Comparison of ENCODE assay signal across 1 cellular context in the genomic region with DNA sequence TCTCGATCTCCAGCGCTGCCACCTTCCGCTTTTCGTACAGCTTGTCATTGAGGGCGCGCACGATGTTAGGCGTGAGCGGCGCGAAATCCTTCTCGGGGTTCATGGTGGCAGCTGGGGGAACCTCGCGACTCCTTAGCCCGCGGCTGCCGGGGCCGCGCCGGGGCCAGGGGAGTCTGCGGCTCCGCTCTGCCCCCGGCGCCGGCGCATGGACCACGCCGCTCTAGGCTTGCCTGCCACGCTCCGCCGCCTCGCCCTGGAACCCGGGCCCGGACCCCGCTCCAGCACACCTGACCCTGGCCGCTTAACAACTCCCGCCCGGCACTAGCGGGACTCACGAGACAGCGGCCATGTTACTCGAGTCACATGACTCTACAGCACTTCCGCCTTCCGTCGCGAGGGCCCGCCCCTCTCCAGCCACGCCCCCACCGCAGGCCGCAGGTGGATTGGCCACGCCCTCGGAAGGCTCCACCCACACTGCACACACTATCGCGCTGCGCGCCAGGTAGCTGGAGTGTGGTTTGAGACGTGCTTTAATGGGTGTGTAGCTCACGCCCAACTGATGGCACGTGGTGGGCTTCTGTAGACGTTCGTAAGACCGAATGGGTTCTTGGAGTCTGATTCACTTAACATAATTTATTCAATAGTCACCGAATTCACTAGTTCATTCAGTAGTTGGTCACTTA.
TF ChIP-seq lines count a peak whose summit lies in the region.

VAC14 (minus strand) TSS at position 361 of the 683 bp plus-strand sequence; CDS start at position 103, 258 bp downstream.

TF ChIP-seq in HepG2, 621 proteins besides CTCF, POLR2A, EP300 and RAD21 (continued from another document and continues in another):
- TF ChIP-seq GABPA (IDR thresholded peaks at IDR 0.05; ENCODE audit: low read depth, low read length) (peak; percentile 77), GABPA (CRISPR knock-in tag; IDR thresholded peaks at IDR 0.05; ENCODE audit: low read depth) (peak; percentile 94), ZNF235 (CRISPR knock-in tag; IDR thresholded peaks at IDR 0.05; ENCODE audit: borderline replicate concordance) (0 out of 2 replicates have a peak, but pooled peaks have one; percentile 75), ZNF10 (CRISPR knock-in tag; IDR thresholded peaks at IDR 0.05; ENCODE audit: borderline replicate concordance, low read depth) (no peak), SSRP1 (CRISPR knock-in tag; IDR thresholded peaks at IDR 0.05) (no peak), ARNT (IDR thresholded peaks at IDR 0.05) (no peak), RFXANK (CRISPR knock-in tag; IDR thresholded peaks at IDR 0.05) (no peak; the same call in 1 of the 2 replicates), ZNF761 (CRISPR knock-in tag; conservative IDR thresholded peaks at IDR 0.05) (no peak), ZIK1 (CRISPR knock-in tag; IDR thresholded peaks at IDR 0.05; ENCODE audit: borderline replicate concordance, low read depth) (peak; percentile 58; the same call in 1 of the 2 replicates), TOE1 (CRISPR knock-in tag; IDR thresholded peaks at IDR 0.05) (no peak), RNF2 (conservative IDR thresholded peaks at IDR 0.05; ENCODE audit: low read depth) (0 out of 2 replicates have a peak, but pooled peaks have one; percentile 76), ELF4 (CRISPR knock-in tag; IDR thresholded peaks at IDR 0.05; ENCODE audit: borderline replicate concordance) (no peak; the same call in 1 of the 2 replicates), ZNF678 (CRISPR knock-in tag; IDR thresholded peaks at IDR 0.05) (no peak), ZSCAN12 (CRISPR knock-in tag; IDR thresholded peaks at IDR 0.05) (no peak), SCMH1 (CRISPR knock-in tag; IDR thresholded peaks at IDR 0.05; ENCODE audit: borderline replicate concordance) (no peak), CHD4 (IDR thresholded peaks at IDR 0.05; ENCODE audit: borderline replicate concordance, low read length) (no peak), HOXD1 (CRISPR knock-in tag; IDR thresholded peaks at IDR 0.05) (peak; percentile 70), XBP1 (CRISPR knock-in tag; IDR thresholded peaks at IDR 0.05) (no peak), ZNF792 (CRISPR knock-in tag; IDR thresholded peaks at IDR 0.05) (peak; percentile 89), DR1 (CRISPR knock-in tag; IDR thresholded peaks at IDR 0.05) (peak; percentile 74; the same call in 1 of the 2 replicates), RARA (CRISPR knock-in tag; IDR thresholded peaks at IDR 0.05) (peak; percentile 40), ZNF556 (CRISPR knock-in tag; IDR thresholded peaks at IDR 0.05; ENCODE audit: borderline replicate concordance) (peak; percentile 40; the same call in 1 of the 2 replicates), ZNF513 (CRISPR knock-in tag; conservative IDR thresholded peaks at IDR 0.05) (no peak), ZNF530 (CRISPR knock-in tag; IDR thresholded peaks at IDR 0.05; ENCODE audit: low read depth) (no peak), SOX6 (IDR thresholded peaks at IDR 0.05) (no peak), SOX6 (CRISPR knock-in tag; IDR thresholded peaks at IDR 0.05) (peak; percentile 56; the same call in 1 of the 2 replicates), ZNF790 (CRISPR knock-in tag; IDR thresholded peaks at IDR 0.05; ENCODE audit: borderline replicate concordance) (no peak), ZNF609 (CRISPR knock-in tag; IDR thresholded peaks at IDR 0.05; ENCODE audit: borderline replicate concordance) (no peak), PRMT3 (CRISPR knock-in tag; IDR thresholded peaks at IDR 0.05; ENCODE audit: borderline replicate concordance, low read depth) (no peak), GPN1 (CRISPR knock-in tag; IDR thresholded peaks at IDR 0.05; ENCODE audit: borderline replicate concordance) (no peak), BRCA1 (CRISPR knock-in tag; IDR thresholded peaks at IDR 0.05) (no peak), HOXA5 (CRISPR knock-in tag; IDR thresholded peaks at IDR 0.05) (0 out of 2 replicates have a peak, but pooled peaks have one; percentile 41), SKI (IDR thresholded peaks at IDR 0.05; ENCODE audit: partially characterized antibody) (peak; percentile 10), MBD4 (IDR thresholded peaks at IDR 0.05; ENCODE audit: borderline replicate concordance, low read length) (no peak), ELF3 (CRISPR knock-in tag; IDR thresholded peaks at IDR 0.05) (peak; percentile 86), E2F1 (CRISPR knock-in tag; IDR thresholded peaks at IDR 0.05) (peak; percentile 46; the same call in 1 of the 2 replicates), ETV6 (CRISPR knock-in tag; conservative IDR thresholded peaks at IDR 0.05) (peak; percentile 94), CCAR2 (optimal IDR thresholded peaks at IDR 0.05; ENCODE audit: low read depth, low read length) (no peak)
- TF ChIP-seq, protein P1, sequence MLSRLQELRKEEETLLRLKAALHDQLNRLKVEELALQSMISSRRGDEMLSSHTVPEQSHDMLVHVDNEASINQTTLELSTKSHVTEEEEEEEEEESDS (CRISPR knock-in tag; IDR thresholded peaks at IDR 0.05; ENCODE audit: borderline replicate concordance), result 0 out of 2 replicates have a peak, but pooled peaks have one; percentile 68
- TF ChIP-seq, protein P2, sequence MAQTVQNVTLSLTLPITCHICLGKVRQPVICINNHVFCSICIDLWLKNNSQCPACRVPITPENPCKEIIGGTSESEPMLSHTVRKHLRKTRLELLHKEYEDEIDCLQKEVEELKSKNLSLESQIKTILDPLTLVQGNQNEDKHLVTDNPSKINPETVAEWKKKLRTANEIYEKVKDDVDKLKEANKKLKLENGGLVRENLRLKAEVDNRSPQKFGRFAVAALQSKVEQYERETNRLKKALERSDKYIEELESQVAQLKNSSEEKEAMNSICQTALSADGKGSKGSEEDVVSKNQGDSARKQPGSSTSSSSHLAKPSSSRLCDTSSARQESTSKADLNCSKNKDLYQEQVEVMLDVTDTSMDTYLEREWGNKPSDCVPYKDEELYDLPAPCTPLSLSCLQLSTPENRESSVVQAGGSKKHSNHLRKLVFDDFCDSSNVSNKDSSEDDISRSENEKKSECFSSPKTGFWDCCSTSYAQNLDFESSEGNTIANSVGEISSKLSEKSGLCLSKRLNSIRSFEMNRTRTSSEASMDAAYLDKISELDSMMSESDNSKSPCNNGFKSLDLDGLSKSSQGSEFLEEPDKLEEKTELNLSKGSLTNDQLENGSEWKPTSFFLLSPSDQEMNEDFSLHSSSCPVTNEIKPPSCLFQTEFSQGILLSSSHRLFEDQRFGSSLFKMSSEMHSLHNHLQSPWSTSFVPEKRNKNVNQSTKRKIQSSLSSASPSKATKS (CRISPR knock-in tag; IDR thresholded peaks at IDR 0.05), result no peak
- TF ChIP-seq, protein P3, sequence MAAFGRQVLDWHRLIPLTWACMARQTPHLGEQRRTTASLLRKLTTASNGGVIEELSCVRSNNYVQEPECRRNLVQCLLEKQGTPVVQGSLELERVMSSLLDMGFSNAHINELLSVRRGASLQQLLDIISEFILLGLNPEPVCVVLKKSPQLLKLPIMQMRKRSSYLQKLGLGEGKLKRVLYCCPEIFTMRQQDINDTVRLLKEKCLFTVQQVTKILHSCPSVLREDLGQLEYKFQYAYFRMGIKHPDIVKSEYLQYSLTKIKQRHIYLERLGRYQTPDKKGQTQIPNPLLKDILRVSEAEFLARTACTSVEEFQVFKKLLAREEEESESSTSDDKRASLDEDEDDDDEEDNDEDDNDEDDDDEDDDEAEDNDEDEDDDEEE (CRISPR knock-in tag; IDR thresholded peaks at IDR 0.05), result no peak
- TF ChIP-seq, protein P4, sequence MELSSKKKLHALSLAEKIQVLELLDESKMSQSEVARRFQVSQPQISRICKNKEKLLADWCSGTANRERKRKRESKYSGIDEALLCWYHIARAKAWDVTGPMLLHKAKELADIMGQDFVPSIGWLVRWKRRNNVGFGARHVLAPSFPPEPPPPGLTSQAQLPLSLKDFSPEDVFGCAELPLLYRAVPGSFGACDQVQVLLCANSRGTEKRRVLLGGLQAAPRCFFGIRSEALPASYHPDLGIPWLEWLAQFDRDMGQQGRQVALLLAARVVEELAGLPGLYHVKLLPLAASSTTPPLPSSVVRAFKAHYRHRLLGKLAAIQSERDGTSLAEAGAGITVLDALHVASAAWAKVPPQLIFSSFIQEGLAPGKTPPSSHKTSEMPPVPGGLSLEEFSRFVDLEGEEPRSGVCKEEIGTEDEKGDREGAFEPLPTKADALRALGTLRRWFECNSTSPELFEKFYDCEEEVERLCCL (CRISPR knock-in tag; IDR thresholded peaks at IDR 0.05; ENCODE audit: borderline replicate concordance), result no peak
- TF ChIP-seq, protein P5, sequence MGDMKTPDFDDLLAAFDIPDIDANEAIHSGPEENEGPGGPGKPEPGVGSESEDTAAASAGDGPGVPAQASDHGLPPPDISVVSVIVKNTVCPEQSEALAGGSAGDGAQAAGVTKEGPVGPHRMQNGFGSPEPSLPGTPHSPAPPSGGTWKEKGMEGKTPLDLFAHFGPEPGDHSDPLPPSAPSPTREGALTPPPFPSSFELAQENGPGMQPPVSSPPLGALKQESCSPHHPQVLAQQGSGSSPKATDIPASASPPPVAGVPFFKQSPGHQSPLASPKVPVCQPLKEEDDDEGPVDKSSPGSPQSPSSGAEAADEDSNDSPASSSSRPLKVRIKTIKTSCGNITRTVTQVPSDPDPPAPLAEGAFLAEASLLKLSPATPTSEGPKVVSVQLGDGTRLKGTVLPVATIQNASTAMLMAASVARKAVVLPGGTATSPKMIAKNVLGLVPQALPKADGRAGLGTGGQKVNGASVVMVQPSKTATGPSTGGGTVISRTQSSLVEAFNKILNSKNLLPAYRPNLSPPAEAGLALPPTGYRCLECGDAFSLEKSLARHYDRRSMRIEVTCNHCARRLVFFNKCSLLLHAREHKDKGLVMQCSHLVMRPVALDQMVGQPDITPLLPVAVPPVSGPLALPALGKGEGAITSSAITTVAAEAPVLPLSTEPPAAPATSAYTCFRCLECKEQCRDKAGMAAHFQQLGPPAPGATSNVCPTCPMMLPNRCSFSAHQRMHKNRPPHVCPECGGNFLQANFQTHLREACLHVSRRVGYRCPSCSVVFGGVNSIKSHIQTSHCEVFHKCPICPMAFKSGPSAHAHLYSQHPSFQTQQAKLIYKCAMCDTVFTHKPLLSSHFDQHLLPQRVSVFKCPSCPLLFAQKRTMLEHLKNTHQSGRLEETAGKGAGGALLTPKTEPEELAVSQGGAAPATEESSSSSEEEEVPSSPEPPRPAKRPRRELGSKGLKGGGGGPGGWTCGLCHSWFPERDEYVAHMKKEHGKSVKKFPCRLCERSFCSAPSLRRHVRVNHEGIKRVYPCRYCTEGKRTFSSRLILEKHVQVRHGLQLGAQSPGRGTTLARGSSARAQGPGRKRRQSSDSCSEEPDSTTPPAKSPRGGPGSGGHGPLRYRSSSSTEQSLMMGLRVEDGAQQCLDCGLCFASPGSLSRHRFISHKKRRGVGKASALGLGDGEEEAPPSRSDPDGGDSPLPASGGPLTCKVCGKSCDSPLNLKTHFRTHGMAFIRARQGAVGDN (CRISPR knock-in tag; IDR thresholded peaks at IDR 0.05), result peak; percentile 92
- TF ChIP-seq, protein P6, sequence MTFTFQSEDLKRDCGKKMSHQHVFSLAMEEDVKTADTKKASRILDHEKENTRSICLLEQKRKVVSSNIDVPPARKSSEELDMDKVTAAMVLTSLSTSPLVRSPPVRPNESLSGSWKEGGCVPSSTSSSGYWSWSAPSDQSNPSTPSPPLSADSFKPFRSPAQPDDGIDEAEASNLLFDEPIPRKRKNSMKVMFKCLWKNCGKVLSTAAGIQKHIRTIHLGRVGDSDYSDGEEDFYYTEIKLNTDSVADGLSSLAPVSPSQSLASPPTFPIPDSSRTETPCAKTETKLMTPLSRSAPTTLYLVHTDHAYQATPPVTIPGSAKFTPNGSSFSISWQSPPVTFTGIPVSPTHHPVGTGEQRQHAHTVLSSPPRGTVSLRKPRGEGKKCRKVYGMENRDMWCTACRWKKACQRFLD (CRISPR knock-in tag; IDR thresholded peaks at IDR 0.05; ENCODE audit: borderline replicate concordance), result no peak
